In the genomic region with DNA sequence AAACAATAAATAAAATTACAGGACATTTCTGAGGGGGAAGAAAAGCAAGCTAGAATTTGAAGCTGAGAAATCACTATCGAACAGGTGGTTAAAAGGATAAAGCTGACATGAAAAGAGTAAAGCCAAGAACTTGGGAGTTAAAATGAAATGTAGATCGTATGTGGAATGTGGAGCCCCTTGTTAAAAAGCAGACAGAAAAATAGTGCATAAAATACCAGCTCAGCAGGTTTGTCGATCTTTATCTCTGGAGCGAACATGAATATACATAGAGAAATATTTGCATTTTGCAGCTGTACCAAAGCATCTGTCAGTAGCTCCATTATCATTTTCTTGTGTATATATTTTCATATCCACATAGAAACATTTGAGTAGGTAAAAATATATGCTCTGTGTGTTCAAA, we compare ENCODE assay signal across 24 cellular contexts.
"Had no signal": no experiment of that assay in that cellular context is flagged by ENCODE, and none has a peak within 500 bp of the region (broad histone marks: within the 10 kb centered on the region; RNA-seq: fewer than 3 reads in every experiment).

No MANE protein-coding gene starts in this region.

- H3K9me3 ChIP-seq: SJSA1 had no signal

- ATAC-seq: activated naive CD4-positive, alpha-beta T cell treated with anti-CD3 and anti-CD28 coated beads, Interleukin-2, amount 50 U/mL, for 72 hours; activated naive CD8-positive, alpha-beta T cell treated with anti-CD3 and anti-CD28 coated beads, Interleukin-2, amount 50 U/mL, for 24 hours; activated T-cell treated with anti-CD3 and anti-CD28 coated beads, Interleukin-2, amount 50 U/mL, for 4 hours; T-cell had no signal

- H3K36me3 ChIP-seq: SJSA1 had no signal

- H3K4me1 ChIP-seq: SJSA1 had no signal

- FAIRE-seq: astrocyte, RCC 7860, TTC549 had no signal

- DNase-seq: activated CD4-positive, alpha-beta memory T cell treated with anti-CD3 and anti-CD28 coated beads for 36 hours; activated CD4-positive, alpha-beta T cell treated with anti-CD3 and anti-CD28 coated beads, Interleukin-2, amount 10 ng/mL, durations not matched to agents 7 days and 5 days; activated CD4-positive, CD25-positive, alpha-beta regulatory T cell; activated CD8-positive, alpha-beta memory T cell treated with anti-CD3 and anti-CD28 coated beads for 24 hours; activated effector memory CD4-positive, alpha-beta T cell treated with anti-CD3 and anti-CD28 coated beads, Interleukin-2, amount 50 U/mL, for 16 hours; activated naive CD4-positive, alpha-beta T cell treated with Interleukin-2 at 50 U/mL for 16 hours; activated naive CD8-positive, alpha-beta T cell treated with anti-CD3 and anti-CD28 coated beads, Interleukin-2, amount 50 U/mL, for 24 hours; activated T-cell treated with anti-CD3 and anti-CD28 coated beads, Interleukin-2, amount 50 U/mL, for 4 hours; amniotic stem cell; NCI-H1092 treated with DMSO at 0.1 percent for 48 hours; NCI-H1417 treated with DMSO at 0.1 percent for 48 hours; NCI-H1694; NCI-H2029; NCI-H345; NCI-H510A; SHP77; T-cell; T-helper 2 cell; T1000 had no signal

- H3K4me3 ChIP-seq: SJSA1 had no signal

- H3K27me3 ChIP-seq: SJSA1 had no signal

- H3K27ac ChIP-seq: SJSA1 had no signal
